ENCODE assay signal across 13 cellular contexts in genomic region chr1:8740034-8740449, GRCh38.
DNase-seq lines count a peak whose midpoint lies in the region; TF ChIP-seq lines count a peak whose summit lies in the region.
"Had no signal": no experiment of that assay in that cellular context is flagged by ENCODE, and none has a peak within 500 bp of the region (broad histone marks: within the 10 kb centered on the region; RNA-seq: fewer than 3 reads in every experiment).

No MANE protein-coding gene starts in this region.

- no peak for TF ChIP-seq CTCF in MCF 10A (IDR thresholded peaks at IDR 0.05; ENCODE audit: unreplicated experiment)
- no peak for TF ChIP-seq CTCF in breast epithelium (IDR thresholded peaks at IDR 0.05)
- no peak for TF ChIP-seq CTCF in foreskin fibroblast (IDR thresholded peaks at IDR 0.05; ENCODE audit: low read depth, low read length)
- TF ChIP-seq CTCF in esophagus muscularis mucosa (IDR thresholded peaks at IDR 0.05), result no peak

- TF ChIP-seq POLR2A in breast epithelium (IDR thresholded peaks at IDR 0.05) (no peak), esophagus muscularis mucosa (IDR thresholded peaks at IDR 0.05; ENCODE audit: low read depth) (no peak)

- H3K27me3 ChIP-seq in breast epithelium (no peaks in the 10 kb centered on the region), esophagus muscularis mucosa (no peaks in the 10 kb centered on the region)
- H3K27me3 ChIP-seq: testis had no signal

- H3K4me3 ChIP-seq in breast epithelium, result no peak overlapping the region
- no peak overlapping the region for H3K4me3 ChIP-seq in foreskin fibroblast (ENCODE audit: low read depth in 1 of 2, low read length in 2 of 2)
- no peak overlapping the region for H3K4me3 ChIP-seq in esophagus muscularis mucosa
- H3K4me3 ChIP-seq: testis had no signal

- POLR2A ChIA-PET in MCF 10A (lab: Yijun Ruan, JAX), result interaction anchor here (0.6 to 1.7 kb wide), 10 partner anchors 9 to 83 kb away, joined by 3 to 5 read pairs (median 3); partner anchors contain the start of gene RERE

- H3K36me3 ChIP-seq in breast epithelium, result no peaks in the 10 kb centered on the region
- no peaks in the 10 kb centered on the region for H3K36me3 ChIP-seq in esophagus muscularis mucosa

- H3K36me3 Mint-ChIP-seq in MCF 10A (ENCODE audit: insufficient read depth, unreplicated experiment), result peaks cover 16% of the 10 kb centered on the region

- H3K4me3 Mint-ChIP-seq in MCF 10A (ENCODE audit: unreplicated experiment), result no peak overlapping the region
- H3K4me3 Mint-ChIP-seq: activated naive CD4-positive, alpha-beta T cell treated with anti-CD3 and anti-CD28 coated beads, Interleukin-2, amount 10 ng/mL, durations not matched to agents 7 days and 5 days had no signal

- H3K4me1 ChIP-seq in breast epithelium (no peaks in the 10 kb centered on the region), esophagus muscularis mucosa (peaks cover 4 to 27% (median 8%) of the 10 kb centered on the region in 4 donors)
- H3K4me1 ChIP-seq: testis had no signal

- H3K27ac ChIP-seq in breast epithelium, result no peak overlapping the region
- no peak overlapping the region for H3K27ac ChIP-seq in esophagus muscularis mucosa (replicated peaks in 1 of 4)
- H3K27ac ChIP-seq: testis had no signal

- DNase-seq in MCF 10A (ENCODE audit: unreplicated experiment) (peak; percentile 57), breast epithelium (ENCODE audit: low spot score in 2 of 2) (no peak), amniotic stem cell (lab: John Stamatoyannopoulos, UW) (peak; percentile 10), foreskin fibroblast (peak; percentile 86 to 90), stromal cell of bone marrow (ENCODE audit: low read depth) (peak; percentile 63), NCI-H2107 treated with DMSO at 0.1 percent for 48 hours (lab: John Stamatoyannopoulos, UW; ENCODE audit: unreplicated experiment) (no peak), esophagus muscularis mucosa (ENCODE audit: extremely low spot score) (no peak), midbrain (lab: John Stamatoyannopoulos, UW) (no peak)
- DNase-seq: activated naive CD4-positive, alpha-beta T cell treated with anti-CD3 and anti-CD28 coated beads, Interleukin-2, amount 10 ng/mL, durations not matched to agents 7 days and 5 days; DMS79; NCI-H1436 treated with DMSO at 0.1 percent for 48 hours; retina; testis had no signal

- peak overlapping the region; percentile 28 for H3K27ac Mint-ChIP-seq in MCF 10A (ENCODE audit: low read depth, unreplicated experiment)
- H3K27ac Mint-ChIP-seq: activated naive CD4-positive, alpha-beta T cell treated with anti-CD3 and anti-CD28 coated beads, Interleukin-2, amount 10 ng/mL, durations not matched to agents 7 days and 5 days had no signal

- no peaks in the 10 kb centered on the region for H3K27me3 Mint-ChIP-seq in MCF 10A (ENCODE audit: insufficient read depth, unreplicated experiment)
- H3K27me3 Mint-ChIP-seq: activated naive CD4-positive, alpha-beta T cell treated with anti-CD3 and anti-CD28 coated beads, Interleukin-2, amount 10 ng/mL, durations not matched to agents 7 days and 5 days had no signal

- CTCF ChIA-PET in MCF 10A (lab: Yijun Ruan, JAX), result interaction anchor here (1.1 to 2.2 kb wide), 3 partner anchors 12 to 109 kb away, joined by 3 to 10 read pairs (median 3); no protein-coding TSS in a partner anchor

- H3K9me3 Mint-ChIP-seq in MCF 10A (ENCODE audit: unreplicated experiment), result peaks cover 13% of the 10 kb centered on the region

- intact Hi-C loops in MCF 10A (cut with micrococcal nuclease), result no loop called here
- intact Hi-C loops in breast epithelium (cut with DNase I; ENCODE audit: low total_unique reads), result no loop called here
- intact Hi-C loops in esophagus muscularis mucosa (cut with DNase I), result no loop called here

- no peaks in the 10 kb centered on the region for H3K9me3 ChIP-seq in breast epithelium
- peaks cover 0 to 4% (median 0%) of the 10 kb centered on the region in 4 donors for H3K9me3 ChIP-seq in esophagus muscularis mucosa
- H3K9me3 ChIP-seq: testis had no signal

- no peak for TF ChIP-seq EP300 in esophagus muscularis mucosa (IDR thresholded peaks at IDR 0.05)

- H3K4me1 Mint-ChIP-seq in MCF 10A (ENCODE audit: insufficient read depth, unreplicated experiment), result peaks cover 6% of the 10 kb centered on the region
- H3K4me1 Mint-ChIP-seq: activated naive CD4-positive, alpha-beta T cell treated with anti-CD3 and anti-CD28 coated beads, Interleukin-2, amount 10 ng/mL, durations not matched to agents 7 days and 5 days had no signal

- no TSS peak for BruUV-seq in MCF 10A (replicated peaks; lab: Mats Ljungman, UMichigan)

Comparison
In these comparisons a context has a peak if more than half of its experiments do, and no peak if none do; other contexts are left out.
1. DNase-seq: peak in MCF 10A (single experiment), amniotic stem cell (single experiment), foreskin fibroblast (2 of 2) and stromal cell of bone marrow (single experiment); none in breast epithelium (0 of 2), NCI-H2107 treated with DMSO at 0.1 percent for 48 hours (single experiment), esophagus muscularis mucosa (single experiment) and midbrain (single experiment).